ENCODE assay signal across 10 cellular contexts in the genomic region with DNA sequence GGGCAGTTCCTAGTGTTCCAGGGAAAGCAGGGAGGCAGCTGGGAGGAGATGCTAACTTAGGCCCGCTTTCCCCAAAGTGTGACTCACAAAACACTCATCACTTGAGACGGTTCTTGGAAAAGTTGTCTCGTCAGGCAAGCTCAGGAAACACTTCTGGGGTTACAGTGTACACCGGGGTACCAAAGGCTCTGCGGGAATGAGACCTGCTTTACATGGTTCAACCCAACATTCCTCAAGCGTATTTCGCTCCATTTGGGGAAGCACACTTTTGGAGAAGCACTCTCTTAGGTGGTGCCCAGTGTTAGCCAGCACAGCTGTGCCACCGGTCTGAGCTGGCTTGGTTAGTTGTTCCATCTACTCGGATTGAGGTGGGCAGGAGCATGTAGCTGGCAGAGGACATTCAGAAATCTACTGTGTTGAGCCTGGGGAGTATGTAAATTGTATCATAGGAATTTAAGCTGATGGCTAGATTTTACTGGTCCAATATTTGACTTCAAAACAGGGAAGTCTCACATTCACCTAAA. TPM values are rescaled to one million over a fixed set of nuclear protein-coding genes. Genes with fewer than 3 reads are reported as not detected.
DNase-seq lines count a peak whose midpoint lies in the region; ATAC-seq, FAIRE-seq and TF ChIP-seq lines count a peak whose summit lies in the region.
"Had no signal": no experiment of that assay in that cellular context is flagged by ENCODE, and none has a peak within 500 bp of the region (broad histone marks: within the 10 kb centered on the region; RNA-seq: fewer than 3 reads in every experiment).

No MANE protein-coding gene starts in this region.

- H3K9me3 Mint-ChIP-seq in CD14-positive monocyte = peaks cover 0 to 2% (median 0%) of the 10 kb centered on the region in 7 donors

- intact Hi-C loops in CD14-positive monocyte (cut with micrococcal nuclease) = loop anchor here in 1 of 2 donors (5.0 kb wide), 2 partner anchors 50 to 95 kb away; no protein-coding TSS in a partner anchor
- intact Hi-C loops in prostate gland (cut with DNase I) = no loop called here

- H3K9me3 ChIP-seq in prostate gland = no peaks in the 10 kb centered on the region

- peaks cover 15% of the 10 kb centered on the region for H3K4me1 ChIP-seq in prostate gland (replicated peaks)

- peak overlapping the region in 6 of 7 donors; percentile 25 to 85 (median 71) for H3K27ac Mint-ChIP-seq in CD14-positive monocyte
- H3K27ac Mint-ChIP-seq: GM23338 had no signal

- no peak for TF ChIP-seq POLR2A in prostate gland (IDR thresholded peaks at IDR 0.05)

- peaks cover 79% of the 10 kb centered on the region in 2 donors for H3K36me3 Mint-ChIP-seq in CD14-positive monocyte

- H3K27me3 ChIP-seq in prostate gland (replicated peaks; ENCODE audit: insufficient read depth) = no peaks in the 10 kb centered on the region

- TF ChIP-seq CTCF in CD14-positive monocyte (IDR thresholded peaks at IDR 0.05) (no peak), prostate gland (IDR thresholded peaks at IDR 0.05) (no peak), D721Med (IDR thresholded peaks at IDR 0.05; ENCODE audit: insufficient read depth, missing control alignments) (no peak)

- H3K4me1 Mint-ChIP-seq in CD14-positive monocyte = peaks cover 62% of the 10 kb centered on the region
- H3K4me1 Mint-ChIP-seq: GM23338 had no signal

- no peaks in the 10 kb centered on the region for H3K36me3 ChIP-seq in prostate gland

- no peak for FAIRE-seq in D721Med (lab: Jason Lieb, UNC)

- no peak overlapping the region for H3K4me3 Mint-ChIP-seq in CD14-positive monocyte
- H3K4me3 Mint-ChIP-seq: activated naive CD8-positive, alpha-beta T cell; GM23338 had no signal

- peak overlapping the region; percentile 7 to 44 for H3K27ac ChIP-seq in prostate gland

- peak; percentile 2 for DNase-seq in CD14-positive monocyte (ENCODE audit: low spot score)
- peak; percentile 86 for DNase-seq in RPMI7951 (ENCODE audit: low read depth)
- peak; percentile 46 for DNase-seq in fibroblast of the conjunctiva (ENCODE audit: low read depth)
- no peak for DNase-seq in prostate gland (ENCODE audit: low spot score)
- no peak for DNase-seq in NCI-H1105 treated with DMSO at 0.1 percent for 48 hours (lab: John Stamatoyannopoulos, UW)
- no peak for DNase-seq in stimulated activated CD4-positive, alpha-beta T cell treated with anti-CD3 and anti-CD28 coated beads, Interleukin-4, amount 100 ng/mL, for 24 hours
- DNase-seq in stimulated activated naive CD8-positive, alpha-beta T cell treated with anti-CD3 and anti-CD28 coated beads, Interleukin-15, Interleukin-2, amounts not matched to agents 100 U/mL and 50 U/mL, for 24 hours = no peak
- no peak for DNase-seq in D721Med (ENCODE audit: insufficient read length, low spot score)

- no peak for ATAC-seq in stimulated activated naive CD8-positive, alpha-beta T cell treated with anti-CD3 and anti-CD28 coated beads, Interleukin-15, Interleukin-2, amounts not matched to agents 100 U/mL and 50 U/mL, for 24 hours
- ATAC-seq: GM23338 had no signal

- peaks cover 0 to 1% (median 0%) of the 10 kb centered on the region in 3 donors for H3K27me3 Mint-ChIP-seq in CD14-positive monocyte (ENCODE audit: low read depth in 3 of 3)
- H3K27me3 Mint-ChIP-seq: activated naive CD8-positive, alpha-beta T cell had no signal

- H3K4me3 ChIP-seq in prostate gland = no peak overlapping the region
- H3K4me3 ChIP-seq: GM23338 had no signal

- 46% methylated on average over 9 of the region's 9 CpGs for WGBS in prostate gland

RNA-seq across cellular contexts. Expression of a gene that starts 34.8 kb away (rescaled TPM):
- polyA plus RNA-seq in CD14-positive monocyte = 10 to 100 TPM; 27.6 to 38.6 TPM
- 35.4 and 38.7 TPM in 2 replicates for total RNA-seq in RPMI7951 (2014; rRNA removed; shearing (Covaris generic))
- total RNA-seq in prostate gland = 100 to 1,000 TPM; 153 to 185 TPM

RNA-seq across cellular contexts. Expression of a gene that starts 55.8 kb away (rescaled TPM):
- 10 to 100 TPM; 19.3 to 21.7 TPM for polyA plus RNA-seq in CD14-positive monocyte
- 27.5 and 28.1 TPM in 2 replicates for total RNA-seq in RPMI7951 (2014; rRNA removed; shearing (Covaris generic))
- total RNA-seq in prostate gland = 10 to 100 TPM; 18.4 to 19.1 TPM

Comparison
In these comparisons a context has a peak if more than half of its experiments do, and no peak if none do; other contexts are left out.
1. DNase-seq: peak in CD14-positive monocyte (single experiment), RPMI7951 (single experiment) and fibroblast of the conjunctiva (single experiment); none in prostate gland (single experiment), NCI-H1105 treated with DMSO at 0.1 percent for 48 hours (single experiment), stimulated activated CD4-positive, alpha-beta T cell treated with anti-CD3 and anti-CD28 coated beads, Interleukin-4, amount 100 ng/mL, for 24 hours (single experiment), stimulated activated naive CD8-positive, alpha-beta T cell treated with anti-CD3 and anti-CD28 coated beads, Interleukin-15, Interleukin-2, amounts not matched to agents 100 U/mL and 50 U/mL, for 24 hours (single experiment) and D721Med (single experiment).